Comparison of ENCODE assay signal across 1 cellular context in genomic region chr6:142323377-142323776, GRCh38.
A peak's percentile ranks its signal among the peaks of the same experiment; 100 is the strongest.
TF ChIP-seq lines count a peak whose summit lies in the region.

No MANE protein-coding gene starts in this region.

TF ChIP-seq in HepG2, 621 proteins besides CTCF, POLR2A, EP300 and RAD21 (continued from another document and continues in another):
- TF ChIP-seq HOXA5 (CRISPR knock-in tag; IDR thresholded peaks at IDR 0.05), result no peak
- no peak for TF ChIP-seq IKZF5 (CRISPR knock-in tag; IDR thresholded peaks at IDR 0.05)
- TF ChIP-seq ZNF274 (CRISPR knock-in tag; IDR thresholded peaks at IDR 0.05), result no peak
- TF ChIP-seq ATF2 (CRISPR knock-in tag; IDR thresholded peaks at IDR 0.05), result peak; percentile 95
- TF ChIP-seq ZNF10 (CRISPR knock-in tag; IDR thresholded peaks at IDR 0.05; ENCODE audit: borderline replicate concordance, low read depth), result no peak
- no peak for TF ChIP-seq KIAA2018 (CRISPR knock-in tag; IDR thresholded peaks at IDR 0.05; ENCODE audit: borderline replicate concordance)
- no peak for TF ChIP-seq GPN1 (CRISPR knock-in tag; IDR thresholded peaks at IDR 0.05; ENCODE audit: borderline replicate concordance)
- TF ChIP-seq ZNF362 (CRISPR knock-in tag; IDR thresholded peaks at IDR 0.05; ENCODE audit: borderline replicate concordance), result no peak
- TF ChIP-seq GPBP1L1 (CRISPR knock-in tag; IDR thresholded peaks at IDR 0.05), result no peak
- TF ChIP-seq HOXD1 (CRISPR knock-in tag; IDR thresholded peaks at IDR 0.05), result no peak
- no peak for TF ChIP-seq GATAD1 (CRISPR knock-in tag; IDR thresholded peaks at IDR 0.05)
- TF ChIP-seq ZNF768 (CRISPR knock-in tag; IDR thresholded peaks at IDR 0.05), result no peak
- no peak for TF ChIP-seq ZNF580 (CRISPR knock-in tag; IDR thresholded peaks at IDR 0.05; ENCODE audit: borderline replicate concordance, low read depth)
- no peak for TF ChIP-seq RFX5 (IDR thresholded peaks at IDR 0.05; ENCODE audit: low read depth, low read length)
- no peak for TF ChIP-seq E2F1 (CRISPR knock-in tag; IDR thresholded peaks at IDR 0.05)
- TF ChIP-seq KAT2B (IDR thresholded peaks at IDR 0.05; ENCODE audit: borderline replicate concordance, low read depth, low read length), result no peak
- TF ChIP-seq ZNF567 (CRISPR knock-in tag; IDR thresholded peaks at IDR 0.05; ENCODE audit: borderline replicate concordance), result no peak
- TF ChIP-seq NONO (IDR thresholded peaks at IDR 0.05), result no peak
- TF ChIP-seq NONO (CRISPR knock-in tag; conservative IDR thresholded peaks at IDR 0.05), result no peak
- no peak for TF ChIP-seq ZNF17 (CRISPR knock-in tag; IDR thresholded peaks at IDR 0.05)
- TF ChIP-seq ZSCAN25 (CRISPR knock-in tag; IDR thresholded peaks at IDR 0.05), result no peak
- TF ChIP-seq ATAD3A (CRISPR knock-in tag; IDR thresholded peaks at IDR 0.05), result no peak
- TF ChIP-seq KDM3A (CRISPR knock-in tag; IDR thresholded peaks at IDR 0.05; ENCODE audit: low read depth), result 0 out of 2 replicates have a peak, but pooled peaks have one; percentile 38
- no peak for TF ChIP-seq ZSCAN20 (CRISPR knock-in tag; IDR thresholded peaks at IDR 0.05; ENCODE audit: borderline replicate concordance)
- TF ChIP-seq ZNF775 (CRISPR knock-in tag; IDR thresholded peaks at IDR 0.05; ENCODE audit: borderline replicate concordance), result no peak
- peak; percentile 68 for TF ChIP-seq MAFF (IDR thresholded peaks at IDR 0.05; ENCODE audit: low read depth, low read length)
- TF ChIP-seq BRCA1 (CRISPR knock-in tag; IDR thresholded peaks at IDR 0.05), result no peak
- TF ChIP-seq NR2F1 (CRISPR knock-in tag; IDR thresholded peaks at IDR 0.05), result no peak
- TF ChIP-seq ATM (IDR thresholded peaks at IDR 0.05; ENCODE audit: borderline replicate concordance), result no peak
- TF ChIP-seq ETV5 (CRISPR knock-in tag; IDR thresholded peaks at IDR 0.05; ENCODE audit: borderline replicate concordance), result no peak
- TF ChIP-seq RCOR2 (CRISPR knock-in tag; IDR thresholded peaks at IDR 0.05), result peak; percentile 90
- TF ChIP-seq NFIC (IDR thresholded peaks at IDR 0.05; ENCODE audit: low read length), result no peak
- TF ChIP-seq ZBTB4 (CRISPR knock-in tag; IDR thresholded peaks at IDR 0.05; ENCODE audit: borderline replicate concordance), result no peak
- peak; percentile 87; the same call in 1 of the 2 replicates for TF ChIP-seq HDAC2 (CRISPR knock-in tag; IDR thresholded peaks at IDR 0.05)
- TF ChIP-seq ZNF510 (CRISPR knock-in tag; IDR thresholded peaks at IDR 0.05; ENCODE audit: low read depth), result no peak
- TF ChIP-seq RXRA (CRISPR knock-in tag; IDR thresholded peaks at IDR 0.05), result no peak
- no peak for TF ChIP-seq ZZZ3 (CRISPR knock-in tag; IDR thresholded peaks at IDR 0.05; ENCODE audit: borderline replicate concordance)
- TF ChIP-seq YY1 (IDR thresholded peaks at IDR 0.05; ENCODE audit: insufficient read depth, insufficient replicate concordance, low read depth, low read length), result no peak
- no peak for TF ChIP-seq ZNF605 (CRISPR knock-in tag; IDR thresholded peaks at IDR 0.05)
- TF ChIP-seq ZNF839 (CRISPR knock-in tag; IDR thresholded peaks at IDR 0.05; ENCODE audit: borderline replicate concordance), result no peak
- peak; percentile 36; the same call in 1 of the 2 replicates for TF ChIP-seq ZNF331 (CRISPR knock-in tag; IDR thresholded peaks at IDR 0.05)
- TF ChIP-seq ZNF253 (CRISPR knock-in tag; IDR thresholded peaks at IDR 0.05; ENCODE audit: borderline replicate concordance), result no peak
- no peak for TF ChIP-seq SALL2 (CRISPR knock-in tag; IDR thresholded peaks at IDR 0.05)
- no peak for TF ChIP-seq ZNF766 (CRISPR knock-in tag; IDR thresholded peaks at IDR 0.05; ENCODE audit: borderline replicate concordance)
- peak; percentile 78 for TF ChIP-seq CREB1 (IDR thresholded peaks at IDR 0.05)
- peak; percentile 90 for TF ChIP-seq CREB1 (CRISPR knock-in tag; IDR thresholded peaks at IDR 0.05)
